In the genomic region with DNA sequence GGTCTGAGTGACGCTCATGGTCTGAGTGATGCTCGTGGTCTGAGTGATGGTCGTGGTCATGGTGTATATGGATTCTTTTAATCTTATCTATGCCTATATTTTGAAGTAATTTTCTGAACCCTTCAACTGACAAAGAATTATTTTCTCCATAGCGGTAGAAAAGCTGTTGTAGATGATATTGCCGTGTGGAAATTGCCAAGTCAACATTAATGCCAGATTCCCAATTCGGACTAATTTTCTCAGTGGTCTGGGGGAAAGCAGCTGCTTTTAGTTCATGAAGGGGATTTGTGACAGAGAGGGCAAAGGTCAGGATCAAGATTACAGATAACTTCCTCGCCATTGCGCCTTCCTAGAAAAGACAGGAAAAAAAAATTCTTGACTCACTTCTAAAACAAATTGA, we compare ENCODE assay signal across 1 cellular context.
A peak's percentile ranks its signal among the peaks of the same experiment; 100 is the strongest.
TF ChIP-seq lines count a peak whose summit lies in the region.

No MANE protein-coding gene starts in this region.

TF ChIP-seq in HepG2, 621 proteins besides CTCF, POLR2A, EP300 and RAD21:
- TF ChIP-seq DNMT3B (CRISPR knock-in tag; conservative IDR thresholded peaks at IDR 0.05) (no peak), ZNF616 (CRISPR knock-in tag; IDR thresholded peaks at IDR 0.05; ENCODE audit: low read depth) (no peak), MAFF (IDR thresholded peaks at IDR 0.05; ENCODE audit: low read depth, low read length) (peak; percentile 65), CREM (IDR thresholded peaks at IDR 0.05) (no peak), CREM (CRISPR knock-in tag; IDR thresholded peaks at IDR 0.05) (no peak), SOX13 (IDR thresholded peaks at IDR 0.05) (no peak), SOX13 (CRISPR knock-in tag; conservative IDR thresholded peaks at IDR 0.05 in 1 of 2, IDR thresholded peaks at IDR 0.05 in 1 of 2) (no peak), MAFK (conservative IDR thresholded peaks at IDR 0.05 in 1 of 2, IDR thresholded peaks at IDR 0.05 in 1 of 2; ENCODE audit: low read length in 2 of 2) (peak; percentile 75 to 81), MTA3 (CRISPR knock-in tag; IDR thresholded peaks at IDR 0.05) (no peak), ZNF615 (CRISPR knock-in tag; IDR thresholded peaks at IDR 0.05; ENCODE audit: borderline replicate concordance) (no peak)
- TF ChIP-seq, protein P1, sequence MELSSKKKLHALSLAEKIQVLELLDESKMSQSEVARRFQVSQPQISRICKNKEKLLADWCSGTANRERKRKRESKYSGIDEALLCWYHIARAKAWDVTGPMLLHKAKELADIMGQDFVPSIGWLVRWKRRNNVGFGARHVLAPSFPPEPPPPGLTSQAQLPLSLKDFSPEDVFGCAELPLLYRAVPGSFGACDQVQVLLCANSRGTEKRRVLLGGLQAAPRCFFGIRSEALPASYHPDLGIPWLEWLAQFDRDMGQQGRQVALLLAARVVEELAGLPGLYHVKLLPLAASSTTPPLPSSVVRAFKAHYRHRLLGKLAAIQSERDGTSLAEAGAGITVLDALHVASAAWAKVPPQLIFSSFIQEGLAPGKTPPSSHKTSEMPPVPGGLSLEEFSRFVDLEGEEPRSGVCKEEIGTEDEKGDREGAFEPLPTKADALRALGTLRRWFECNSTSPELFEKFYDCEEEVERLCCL (CRISPR knock-in tag; IDR thresholded peaks at IDR 0.05; ENCODE audit: borderline replicate concordance): no peak
